8 cellular contexts compared by ENCODE assay signal in genomic region chr12:107134558-107134957, GRCh38. TPM values are rescaled to one million over a fixed set of nuclear protein-coding genes. Genes with fewer than 3 reads are reported as not detected.
DNase-seq lines count a peak whose midpoint lies in the region; ATAC-seq and TF ChIP-seq lines count a peak whose summit lies in the region.

No MANE protein-coding gene starts in this region.

- H3K79me2 ChIP-seq in DOHH2 (ENCODE audit: control insufficient read depth, low read length), result no peaks in the 10 kb centered on the region

- no peak overlapping the region for H3K27ac Mint-ChIP-seq in naive B cell
- no peak overlapping the region for H3K27ac Mint-ChIP-seq in stimulated activated memory B cell treated with anti-CD40 and anti-IgM and Interleukin-4, amounts not matched to agents 10 μg/mL and 1 μg/mL and 100 μg/mL, for 72 hours

- no peaks in the 10 kb centered on the region for H3K4me1 ChIP-seq in DOHH2 (ENCODE audit: control insufficient read depth, low read length)

- no peaks in the 10 kb centered on the region for H3K9me2 ChIP-seq in DOHH2 (replicated peaks; ENCODE audit: control insufficient read depth, low read length)

- H3K4me2 ChIP-seq in DOHH2 (ENCODE audit: low read length), result no peak overlapping the region

- no peak overlapping the region for H3K4me3 ChIP-seq in DOHH2 (ENCODE audit: low read length)

- H3K9me3 ChIP-seq in DOHH2 (ENCODE audit: control insufficient read depth, insufficient read depth, low read length), result no peaks in the 10 kb centered on the region

- H3K36me3 Mint-ChIP-seq in naive B cell, result no peaks in the 10 kb centered on the region
- no peaks in the 10 kb centered on the region for H3K36me3 Mint-ChIP-seq in stimulated activated memory B cell treated with anti-CD40 and anti-IgM and Interleukin-4, amounts not matched to agents 10 μg/mL and 1 μg/mL and 100 μg/mL, for 72 hours

- no peak overlapping the region for H3K27ac ChIP-seq in DOHH2 (ENCODE audit: low read depth, low read length)

- peak; percentile 78 for DNase-seq in NAMALWA (ENCODE audit: low spot score)
- peak; percentile 1 for DNase-seq in activated gamma-delta T cell treated with anti-CD3 and anti-CD28 coated beads, Interleukin-2, amount 50 U/mL, for 16 hours (ENCODE audit: low read depth)
- peak; percentile 3 for DNase-seq in naive B cell
- no peak for DNase-seq in NCI-H187 (lab: John Stamatoyannopoulos, UW)

- no peaks in the 10 kb centered on the region for H3F3A ChIP-seq in DOHH2 (ENCODE audit: control insufficient read depth, insufficient read depth)

- no peaks in the 10 kb centered on the region for H3K9me3 Mint-ChIP-seq in naive B cell
- H3K9me3 Mint-ChIP-seq in stimulated activated memory B cell treated with anti-CD40 and anti-IgM and Interleukin-4, amounts not matched to agents 10 μg/mL and 1 μg/mL and 100 μg/mL, for 72 hours, result no peaks in the 10 kb centered on the region

- 0 out of 2 replicates have a peak, but pooled peaks cover 4% of the 10 kb centered on the region for H3K27me3 ChIP-seq in DOHH2 (ENCODE audit: control insufficient read depth, low read length)

- peaks cover 0 to 19% (median 15%) of the 10 kb centered on the region in 3 donors for H3K27me3 Mint-ChIP-seq in naive B cell
- no peaks in the 10 kb centered on the region for H3K27me3 Mint-ChIP-seq in stimulated activated memory B cell treated with anti-CD40 and anti-IgM and Interleukin-4, amounts not matched to agents 10 μg/mL and 1 μg/mL and 100 μg/mL, for 72 hours

- H4K20me1 ChIP-seq in DOHH2 (ENCODE audit: control insufficient read depth, insufficient read depth, low read depth, low read length), result no peaks in the 10 kb centered on the region

- H3K36me3 ChIP-seq in DOHH2 (ENCODE audit: control insufficient read depth, low read length), result no peaks in the 10 kb centered on the region

- TF ChIP-seq CTCF in DOHH2 (IDR thresholded peaks at IDR 0.05; ENCODE audit: low read depth, low read length, poor library complexity, severe bottlenecking), result peak; percentile 61

- ATAC-seq in naive B cell (ENCODE audit: low read depth in 2 of 2) (peak; percentile 20 to 51), HG02588 (IDR thresholded peaks at IDR 0.05; ENCODE audit: unreplicated experiment) (no peak), GM18517 (IDR thresholded peaks at IDR 0.05; ENCODE audit: unreplicated experiment) (no peak)
- no peak for ATAC-seq in stimulated activated memory B cell treated with anti-CD40 and anti-IgM and Interleukin-4, amounts not matched to agents 10 μg/mL and 1 μg/mL and 100 μg/mL, for 72 hours

- H3K4me1 Mint-ChIP-seq in naive B cell, result no peaks in the 10 kb centered on the region
- H3K4me1 Mint-ChIP-seq in stimulated activated memory B cell treated with anti-CD40 and anti-IgM and Interleukin-4, amounts not matched to agents 10 μg/mL and 1 μg/mL and 100 μg/mL, for 72 hours, result no peaks in the 10 kb centered on the region

- no peak overlapping the region for H3K4me3 Mint-ChIP-seq in naive B cell
- no peak overlapping the region for H3K4me3 Mint-ChIP-seq in stimulated activated memory B cell treated with anti-CD40 and anti-IgM and Interleukin-4, amounts not matched to agents 10 μg/mL and 1 μg/mL and 100 μg/mL, for 72 hours

RNA-seq across cellular contexts. Expression of gene CRY1, which starts 41.2 kb away (rescaled TPM):
- 10 to 100 TPM; 11.5 to 18.7 (median 14.5) TPM for polyA plus RNA-seq in naive B cell (ENCODE audit: low read depth in 6 of 6)

Comparison
In these comparisons a context has a peak if more than half of its experiments do, and no peak if none do; other contexts are left out.
1. DNase-seq: peak in NAMALWA (single experiment), activated gamma-delta T cell treated with anti-CD3 and anti-CD28 coated beads, Interleukin-2, amount 50 U/mL, for 16 hours (single experiment) and naive B cell (single experiment); none in NCI-H187 (0 of 2).
2. ATAC-seq: peak in naive B cell (2 of 2); none in HG02588 (single experiment), stimulated activated memory B cell treated with anti-CD40 and anti-IgM and Interleukin-4, amounts not matched to agents 10 μg/mL and 1 μg/mL and 100 μg/mL, for 72 hours (single experiment) and GM18517 (single experiment).